8 cellular contexts compared by ENCODE assay signal in genomic region chr11:18394300-18394927, GRCh38. TPM values are rescaled to one million over a fixed set of nuclear protein-coding genes. Genes with fewer than 3 reads are reported as not detected.
DNase-seq lines count a peak whose midpoint lies in the region; ATAC-seq and TF ChIP-seq lines count a peak whose summit lies in the region.

Gene LDHA (plus strand): TSS chr11:18394563. CDS start chr11:18396843, 2,280 bp downstream.

- H3K4me3 ChIP-seq in H7 (ENCODE audit: insufficient read depth, low read depth, low read length) (peak within 1 kb of the TSS; percentile 90), fibroblast of pulmonary artery (replicated peaks; ENCODE audit: low read depth, low read length) (peak within 1 kb of the TSS; percentile 84)

- H3K4me3 Mint-ChIP-seq in nephron, result peak within 1 kb of the TSS; percentile 98 to 100 (median 100)

- H3K9me3 Mint-ChIP-seq in nephron, result no peaks in the 10 kb centered on the region

- peaks cover 2% of the 10 kb centered on the region; the same call in 1 of the 2 replicates for H3K27me3 ChIP-seq in H7 (ENCODE audit: control insufficient read depth, insufficient read depth, low read length)

- H3K27ac Mint-ChIP-seq in nephron, result peak within 1 kb of the TSS; percentile 98 to 99 (median 98)

- H3K4me1 Mint-ChIP-seq in nephron, result peaks cover 26% of the 10 kb centered on the region

- peak; percentile 79 for ATAC-seq in stimulated activated naive CD8-positive, alpha-beta T cell treated with anti-CD3 and anti-CD28 coated beads, Interleukin-15, Interleukin-2, amounts not matched to agents 100 U/mL and 50 U/mL, for 24 hours

- no peak for TF ChIP-seq CTCF in fibroblast of pulmonary artery (IDR thresholded peaks at IDR 0.05; ENCODE audit: low read length, missing control alignments)
- no peak for TF ChIP-seq CTCF in nephron (IDR thresholded peaks at IDR 0.05; ENCODE audit: unreplicated experiment in 3 of 3)

- no peaks in the 10 kb centered on the region for H3K27me3 Mint-ChIP-seq in nephron (ENCODE audit: low read depth)

- peaks cover 26% of the 10 kb centered on the region for H3K36me3 Mint-ChIP-seq in nephron (ENCODE audit: low read depth)

- peaks cover 4% of the 10 kb centered on the region for H3K36me3 ChIP-seq in H7 (replicated peaks; ENCODE audit: control insufficient read depth, insufficient read depth, low read length)

- peak; percentile 99 for TF ChIP-seq POLR2A in Raji (IDR thresholded peaks at IDR 0.05; ENCODE audit: insufficient read depth, low read depth, low read length)

- peak; percentile 96 for DNase-seq in ELF-1 (ENCODE audit: low read depth, low spot score)
- peak; percentile 83 for DNase-seq in H7
- DNase-seq in M059J (ENCODE audit: low read depth), result peak; percentile 98
- DNase-seq in activated T-helper 9 cell treated with anti-CD3 and anti-CD28 coated beads, Interleukin-2, amount 50 U/mL, for 16 hours (ENCODE audit: low read depth), result peak; percentile 99
- peak; percentile 97 for DNase-seq in fibroblast of pulmonary artery (ENCODE audit: low read depth)
- DNase-seq in stimulated activated naive CD8-positive, alpha-beta T cell treated with anti-CD3 and anti-CD28 coated beads, Interleukin-15, Interleukin-2, amounts not matched to agents 100 U/mL and 50 U/mL, for 24 hours, result peak; percentile 100

RNA-seq across cellular contexts. Expression of gene LDHA, which starts in this region (rescaled TPM):
- total RNA-seq in H7 (2014; rRNA removed; shearing (Covaris generic)), result 308 and 375 TPM in 2 replicates
- total RNA-seq in M059J (2014; rRNA removed; shearing (Covaris generic)), result 1,651 and 2,272 TPM in 2 replicates

Comparison
In these comparisons a context has a peak if more than half of its experiments do, and no peak if none do; other contexts are left out.
1. Peak in every context shown above with its lines: DNase-seq, ATAC-seq and H3K4me3 ChIP-seq.